ENCODE assay signal across 15 cellular contexts in the genomic region with DNA sequence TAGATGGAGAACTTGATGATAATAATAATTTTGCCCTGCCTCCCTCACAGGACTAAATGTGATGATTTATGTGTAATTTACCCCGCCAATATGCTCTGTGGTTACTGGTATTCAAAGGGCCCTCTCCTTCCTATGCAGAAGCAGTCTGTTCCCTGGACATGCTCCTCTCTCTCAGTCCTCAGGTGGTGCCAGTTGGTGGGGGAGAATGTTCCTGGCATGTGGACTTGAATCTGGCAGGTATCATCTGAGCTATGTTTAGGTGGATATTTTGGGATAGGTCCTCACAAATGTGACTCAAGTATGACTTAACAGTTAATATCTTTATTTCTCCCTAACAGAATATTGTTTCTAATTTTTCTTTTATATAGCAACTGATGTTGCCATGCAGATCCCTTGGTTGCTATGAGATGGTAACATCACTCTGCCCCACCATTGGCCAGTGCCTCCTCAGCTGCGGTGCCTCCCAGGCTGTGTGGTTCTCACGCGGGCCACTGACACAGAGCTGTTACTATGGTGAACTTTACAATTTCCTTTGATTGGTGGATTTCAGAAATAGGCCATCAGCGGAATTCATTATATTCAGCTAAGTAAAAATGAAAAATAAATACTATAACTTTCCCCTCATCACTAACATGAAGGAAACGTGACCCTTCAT.
"Had no signal": no experiment of that assay in that cellular context is flagged by ENCODE, and none has a peak within 500 bp of the region (broad histone marks: within the 10 kb centered on the region; RNA-seq: fewer than 3 reads in every experiment).

No MANE protein-coding gene starts in this region.

- H3K27me3 Mint-ChIP-seq: activated CD8-positive, alpha-beta T cell treated with anti-CD3 and anti-CD28 coated beads for 36 hours; activated naive CD4-positive, alpha-beta T cell treated with anti-CD3 and anti-CD28 coated beads, Interleukin-2, amount 50 U/mL, for 24 hours had no signal

- H3K36me3 ChIP-seq: adrenal gland, gastrocnemius medialis, heart right ventricle, pancreas, spleen had no signal

- H3K4me1 ChIP-seq: adrenal gland, gastrocnemius medialis, pancreas, spleen had no signal

- H3K9me3 Mint-ChIP-seq: activated CD8-positive, alpha-beta T cell treated with anti-CD3 and anti-CD28 coated beads for 36 hours; activated T-cell treated with anti-CD3 and anti-CD28 coated beads, Interleukin-2, amount 50 U/mL, for 4 hours; effector memory CD8-positive, alpha-beta T cell; neural crest cell had no signal

- H3K9me3 ChIP-seq: adrenal gland, gastrocnemius medialis, heart right ventricle, pancreas, spleen had no signal

- FAIRE-seq: pancreas had no signal

- H3K27me3 ChIP-seq: adrenal gland, gastrocnemius medialis, heart right ventricle, pancreas, spleen had no signal

- DNase-seq: activated CD4-positive, alpha-beta T cell treated with anti-CD3 and anti-CD28 coated beads for 48 hours; activated CD8-positive, alpha-beta T cell treated with anti-CD3 and anti-CD28 coated beads for 36 hours; activated effector memory CD4-positive, alpha-beta T cell treated with anti-CD3 and anti-CD28 coated beads, Interleukin-2, amount 50 U/mL, for 16 hours; activated T-cell treated with anti-CD3 and anti-CD28 coated beads, Interleukin-2, amount 50 U/mL, for 4 hours; effector memory CD8-positive, alpha-beta T cell; gastrocnemius medialis; heart right ventricle; kidney glomerular epithelial cell; pancreas; spleen; T-helper 2 cell had no signal

- ATAC-seq: activated CD8-positive, alpha-beta T cell treated with anti-CD3 and anti-CD28 coated beads for 36 hours; activated T-cell treated with anti-CD3 and anti-CD28 coated beads, Interleukin-2, amount 50 U/mL, for 4 hours; effector memory CD8-positive, alpha-beta T cell; gastrocnemius medialis; pancreas; sciatic nerve had no signal

- H3K27ac Mint-ChIP-seq: activated CD8-positive, alpha-beta T cell treated with anti-CD3 and anti-CD28 coated beads for 36 hours; effector memory CD8-positive, alpha-beta T cell had no signal

- H3K4me3 ChIP-seq: adrenal gland, gastrocnemius medialis, heart right ventricle, pancreas, spleen had no signal

- H3K4me3 Mint-ChIP-seq: activated CD8-positive, alpha-beta T cell treated with anti-CD3 and anti-CD28 coated beads for 36 hours; activated naive CD4-positive, alpha-beta T cell treated with anti-CD3 and anti-CD28 coated beads, Interleukin-2, amount 50 U/mL, for 24 hours; activated T-cell treated with anti-CD3 and anti-CD28 coated beads, Interleukin-2, amount 50 U/mL, for 4 hours; effector memory CD8-positive, alpha-beta T cell; neural crest cell had no signal

- H3K27ac ChIP-seq: adrenal gland, gastrocnemius medialis, pancreas, spleen had no signal
